ENCODE assay signal across 11 cellular contexts in the genomic region with DNA sequence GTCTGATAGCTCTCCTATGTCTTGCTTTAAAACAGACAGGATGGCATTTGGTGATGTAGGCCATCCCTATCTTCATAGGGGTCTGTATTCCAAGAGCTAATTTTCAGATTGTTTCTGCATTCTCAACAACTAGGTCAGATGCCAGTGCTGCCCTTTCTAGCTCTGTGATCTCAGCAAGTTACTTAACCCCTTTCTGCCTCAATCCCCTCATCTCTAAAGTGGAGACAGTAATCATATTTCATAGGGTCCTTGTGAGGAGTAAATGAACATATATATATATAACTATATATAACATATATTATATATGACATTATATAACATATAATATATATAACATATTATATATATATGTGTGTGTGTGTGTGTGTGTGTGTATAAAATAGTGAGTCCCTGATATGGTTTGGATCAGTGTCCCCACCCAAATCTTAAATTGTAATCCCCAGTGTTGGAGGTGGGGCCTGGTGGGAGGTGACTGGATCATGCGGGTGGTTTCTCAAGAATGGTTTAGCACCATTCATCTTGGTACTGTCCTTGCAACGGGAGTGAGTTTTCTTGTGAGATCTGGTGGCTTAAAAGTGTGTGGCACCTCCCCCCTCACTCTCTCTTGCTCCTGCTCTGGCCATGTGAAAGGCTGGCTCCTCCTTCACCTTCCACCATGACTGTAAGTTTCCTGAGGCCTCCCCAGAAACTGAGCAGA. TPM values are rescaled to one million over a fixed set of nuclear protein-coding genes. Genes with fewer than 3 reads are reported as not detected.
DNase-seq lines count a peak whose midpoint lies in the region; ATAC-seq and TF ChIP-seq lines count a peak whose summit lies in the region.
"Had no signal": no experiment of that assay in that cellular context is flagged by ENCODE, and none has a peak within 500 bp of the region (broad histone marks: within the 10 kb centered on the region; RNA-seq: fewer than 3 reads in every experiment).

No MANE protein-coding gene starts in this region.

- H3K4me2 ChIP-seq in mesenchymal stem cell (ENCODE audit: low read length, poor library complexity, severe bottlenecking): no peak overlapping the region

- DNase-seq in RWPE1 (ENCODE audit: low spot score) (no peak), epithelial cell of prostate (ENCODE audit: low read depth, low spot score) (no peak), mesenchymal stem cell (no peak), tibial nerve (ENCODE audit: low spot score in 2 of 2) (no peak), NCI-H187 (lab: John Stamatoyannopoulos, UW) (no peak), COLO668 (lab: John Stamatoyannopoulos, UW; ENCODE audit: unreplicated experiment) (no peak), occipital lobe (lab: John Stamatoyannopoulos, UW) (no peak)
- DNase-seq in stimulated activated naive B cell treated with anti-CD40 and anti-IgM and Interleukin-4, amounts not matched to agents 10 μg/mL and 1 μg/mL and 100 μg/mL, for 72 hours: no peak
- DNase-seq: activated CD4-positive, alpha-beta T cell treated with anti-CD3 and anti-CD28 coated beads, Interleukin-2, amount 50 U/mL, for 48 hours; effector memory CD8-positive, alpha-beta T cell had no signal

- H3K36me3 Mint-ChIP-seq in stimulated activated naive B cell treated with anti-CD40 and anti-IgM and Interleukin-4, amounts not matched to agents 10 μg/mL and 1 μg/mL and 100 μg/mL, for 72 hours: peaks cover 16 to 36% of the 10 kb centered on the region in 2 donors

- CTCF ChIA-PET in RWPE1 (lab: Yijun Ruan, JAX): no interaction called here

- peaks cover 31% of the 10 kb centered on the region for H3K4me1 ChIP-seq in mesenchymal stem cell (ENCODE audit: control insufficient read depth, insufficient read depth, low read depth, low read length)
- peaks cover 0 to 74% (median 59%) of the 10 kb centered on the region in 4 donors for H3K4me1 ChIP-seq in tibial nerve

- H3K9me3 ChIP-seq in mesenchymal stem cell (ENCODE audit: control insufficient read depth, low read length): no peaks in the 10 kb centered on the region
- H3K9me3 ChIP-seq in tibial nerve: no peaks in the 10 kb centered on the region

- H3K27me3 Mint-ChIP-seq in stimulated activated naive B cell treated with anti-CD40 and anti-IgM and Interleukin-4, amounts not matched to agents 10 μg/mL and 1 μg/mL and 100 μg/mL, for 72 hours: no peaks in the 10 kb centered on the region
- H3K27me3 Mint-ChIP-seq: activated naive CD8-positive, alpha-beta T cell; effector memory CD8-positive, alpha-beta T cell had no signal

- peaks cover 1 to 4% of the 10 kb centered on the region in 2 donors for H3K9me3 Mint-ChIP-seq in stimulated activated naive B cell treated with anti-CD40 and anti-IgM and Interleukin-4, amounts not matched to agents 10 μg/mL and 1 μg/mL and 100 μg/mL, for 72 hours
- H3K9me3 Mint-ChIP-seq: effector memory CD8-positive, alpha-beta T cell had no signal

- H3K4me3 Mint-ChIP-seq in stimulated activated naive B cell treated with anti-CD40 and anti-IgM and Interleukin-4, amounts not matched to agents 10 μg/mL and 1 μg/mL and 100 μg/mL, for 72 hours: no peak overlapping the region
- H3K4me3 Mint-ChIP-seq: activated naive CD8-positive, alpha-beta T cell; effector memory CD8-positive, alpha-beta T cell had no signal

- POLR2A ChIA-PET in RWPE1 (lab: Yijun Ruan, JAX; ENCODE audit: low non-redundant PET): no interaction called here

- no peak overlapping the region for H2AK5ac ChIP-seq in mesenchymal stem cell (ENCODE audit: low read length, severe bottlenecking)

- no peak overlapping the region for H2BK5ac ChIP-seq in mesenchymal stem cell (ENCODE audit: low read depth, low read length, poor library complexity, severe bottlenecking)

- no peak overlapping the region for H3K14ac ChIP-seq in mesenchymal stem cell (ENCODE audit: low read length in 2 of 2)

- 100% methylated on average over 1 of the region's 2 CpGs for WGBS in mesenchymal stem cell
- WGBS in tibial nerve, 2 donors: 89 to 91% methylated on average over 2 of the region's 2 CpGs

- H2AFZ ChIP-seq in mesenchymal stem cell (ENCODE audit: low read depth, low read length): no peak overlapping the region

- peak overlapping the region; percentile 27 for H4K8ac ChIP-seq in mesenchymal stem cell (ENCODE audit: low read length)

- H3K4ac ChIP-seq in mesenchymal stem cell (ENCODE audit: low read depth in 1 of 2, low read length in 2 of 2): peak overlapping the region; percentile 20 to 80

- no peak overlapping the region for H2BK15ac ChIP-seq in mesenchymal stem cell (ENCODE audit: low read depth, poor library complexity, severe bottlenecking)

- peaks cover 32 to 49% of the 10 kb centered on the region in 2 donors for H3K4me1 Mint-ChIP-seq in stimulated activated naive B cell treated with anti-CD40 and anti-IgM and Interleukin-4, amounts not matched to agents 10 μg/mL and 1 μg/mL and 100 μg/mL, for 72 hours

- no peak overlapping the region for H3K23ac ChIP-seq in mesenchymal stem cell (ENCODE audit: low read length in 2 of 2)

- TF ChIP-seq POLR2A in tibial nerve (IDR thresholded peaks at IDR 0.05): no peak

- H3K36me3 ChIP-seq in mesenchymal stem cell (ENCODE audit: control insufficient read depth in 1 of 2, insufficient read depth in 2 of 2, low read depth in 1 of 2, low read length in 2 of 2) (peaks cover 4 to 19% of the 10 kb centered on the region in 2 experiments), tibial nerve (peaks cover 0 to 7% (median 0%) of the 10 kb centered on the region in 3 donors)

- H3K27ac ChIP-seq in RWPE1 (peak overlapping the region; percentile 87), epithelial cell of prostate (peak overlapping the region; percentile 81), mesenchymal stem cell (ENCODE audit: low read length, poor library complexity, severe bottlenecking) (peak overlapping the region; percentile 51), tibial nerve (peak overlapping the region; percentile 66 to 86 (median 74))

- H3K18ac ChIP-seq in mesenchymal stem cell (ENCODE audit: low read depth in 1 of 2, low read length in 2 of 2): peak overlapping the region in 1 of 2 experiments; percentile 54

- TF ChIP-seq CTCF in RWPE1 (conservative IDR thresholded peaks at IDR 0.05; ENCODE audit: low read depth) (no peak), tibial nerve (IDR thresholded peaks at IDR 0.05) (no peak)

- no peak overlapping the region for H3K9ac ChIP-seq in mesenchymal stem cell (ENCODE audit: low read length)

- peaks cover 2% of the 10 kb centered on the region for H3K79me1 ChIP-seq in mesenchymal stem cell (replicated peaks; ENCODE audit: low read length, poor library complexity, severe bottlenecking)

- peak overlapping the region in 1 of 2 experiments; percentile 70 for H2BK12ac ChIP-seq in mesenchymal stem cell (ENCODE audit: low read length in 2 of 2)

- H4K91ac ChIP-seq in mesenchymal stem cell (ENCODE audit: low read length): no peak overlapping the region

- H3K4me3 ChIP-seq in mesenchymal stem cell (ENCODE audit: insufficient read depth in 1 of 2, low read depth in 1 of 2, low read length in 2 of 2) (peak overlapping the region in 1 of 2 experiments; percentile 46), tibial nerve (no peak overlapping the region)

- H3K27ac Mint-ChIP-seq in stimulated activated naive B cell treated with anti-CD40 and anti-IgM and Interleukin-4, amounts not matched to agents 10 μg/mL and 1 μg/mL and 100 μg/mL, for 72 hours: no peak overlapping the region
- H3K27ac Mint-ChIP-seq: activated naive CD8-positive, alpha-beta T cell had no signal

- TF ChIP-seq EP300 in tibial nerve (IDR thresholded peaks at IDR 0.05): no peak

- no peaks in the 10 kb centered on the region for H3K27me3 ChIP-seq in mesenchymal stem cell (ENCODE audit: control insufficient read depth in 1 of 2, insufficient read depth in 1 of 2, low read length in 2 of 2)
- H3K27me3 ChIP-seq in tibial nerve: no peaks in the 10 kb centered on the region

- H2BK120ac ChIP-seq in mesenchymal stem cell (ENCODE audit: low read depth, low read length): no peak overlapping the region

- no peak for ATAC-seq in stimulated activated naive B cell treated with anti-CD40 and anti-IgM and Interleukin-4, amounts not matched to agents 10 μg/mL and 1 μg/mL and 100 μg/mL, for 72 hours (replicated peaks)

RNA-seq across cellular contexts. Expression of gene HIPK2, which starts 45.2 kb away (rescaled TPM):
- 89.2 TPM for polyA plus RNA-seq in mesenchymal stem cell (2013, experiment 1 of 2)
- polyA plus RNA-seq in mesenchymal stem cell (2013, experiment 2 of 2): 81.2 TPM
- total RNA-seq in tibial nerve (10 to 100 TPM; 24.9 to 41.1 (median 29.7) TPM), occipital lobe (12.0 TPM)
